9 cellular contexts compared by ENCODE assay signal in the genomic region with DNA sequence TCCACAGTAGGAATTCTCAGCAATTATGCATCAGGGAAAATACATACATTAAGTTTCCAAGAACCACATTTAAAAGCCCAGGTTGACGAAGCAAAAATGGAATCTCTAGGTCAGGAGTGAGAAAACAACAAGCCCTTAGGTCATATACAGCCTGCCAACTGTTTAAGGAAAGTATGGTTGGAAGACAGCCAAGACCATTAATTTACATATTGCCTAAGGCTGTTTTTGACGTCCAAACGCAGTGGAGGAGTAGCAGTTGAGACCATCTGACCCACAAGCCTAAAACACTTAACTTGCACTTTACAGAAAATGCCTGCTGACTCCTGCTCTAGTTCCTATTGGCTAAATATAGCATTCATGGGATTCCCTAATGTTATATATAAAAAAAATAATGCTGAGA.
DNase-seq lines count a peak whose midpoint lies in the region; ATAC-seq and TF ChIP-seq lines count a peak whose summit lies in the region.
"Had no signal": no experiment of that assay in that cellular context is flagged by ENCODE, and none has a peak within 500 bp of the region (broad histone marks: within the 10 kb centered on the region; RNA-seq: fewer than 3 reads in every experiment).

No MANE protein-coding gene starts in this region.

- no peaks in the 10 kb centered on the region for H3K27me3 Mint-ChIP-seq in activated T-helper 1 cell treated with anti-CD3 and anti-CD28 coated beads, Interleukin-12 subunit alpha, Interleukin-12 subunit beta, Interleukin-2, Interleukin-4 antibody, amounts not matched to agents 30 ng/mL and 10 ng/mL and 1 ng/mL, durations not matched to agents 14 hours and 24 hours and 36 hours (ENCODE audit: insufficient read depth)

- no peaks in the 10 kb centered on the region for H3K36me3 ChIP-seq in colonic mucosa

- DNase-seq in AG09309 (ENCODE audit: low read depth), result peak; percentile 2
- DNase-seq in HFF-Myc (ENCODE audit: extremely low read depth, low read depth), result peak; percentile 85
- DNase-seq in NCI-H2029 (lab: John Stamatoyannopoulos, UW), result peak; percentile 16
- peak; percentile 99 for DNase-seq in choroid plexus epithelial cell (ENCODE audit: low read depth)
- DNase-seq in activated T-helper 1 cell treated with anti-CD3 and anti-CD28 coated beads, Interleukin-12 subunit alpha, Interleukin-12 subunit beta, Interleukin-2, Interleukin-4 antibody, amounts not matched to agents 30 ng/mL and 10 ng/mL and 1 ng/mL, durations not matched to agents 14 hours and 24 hours and 36 hours (ENCODE audit: low spot score), result no peak
- DNase-seq in mesenteric fat pad (ENCODE audit: low spot score), result no peak
- no peak for DNase-seq in colonic mucosa

- H3K4me1 ChIP-seq in colonic mucosa, result no peaks in the 10 kb centered on the region

- no peaks in the 10 kb centered on the region for H3K9me3 ChIP-seq in colonic mucosa

- no peak overlapping the region for H3K4me3 ChIP-seq in AG09309 (ENCODE audit: control insufficient read depth, low read depth, low read length)
- no peak overlapping the region for H3K4me3 ChIP-seq in HFF-Myc (replicated peaks; ENCODE audit: low read depth, low read length)
- no peak overlapping the region for H3K4me3 ChIP-seq in choroid plexus epithelial cell (ENCODE audit: low read depth, low read length)
- no peak overlapping the region for H3K4me3 ChIP-seq in colonic mucosa
- H3K4me3 ChIP-seq: skin epidermis had no signal

- no peak overlapping the region for H3K27ac Mint-ChIP-seq in activated T-helper 1 cell treated with anti-CD3 and anti-CD28 coated beads, Interleukin-12 subunit alpha, Interleukin-12 subunit beta, Interleukin-2, Interleukin-4 antibody, amounts not matched to agents 30 ng/mL and 10 ng/mL and 1 ng/mL, durations not matched to agents 14 hours and 24 hours and 36 hours

- no peak for ATAC-seq in HG03342 (IDR thresholded peaks at IDR 0.05; ENCODE audit: unreplicated experiment)

- H3K9ac ChIP-seq in colonic mucosa (ENCODE audit: low read depth in 2 of 2, low read length in 2 of 2), result no peak overlapping the region

- H3K27me3 ChIP-seq in colonic mucosa, result no peaks in the 10 kb centered on the region

- H3K4me3 Mint-ChIP-seq in activated T-helper 1 cell treated with anti-CD3 and anti-CD28 coated beads, Interleukin-12 subunit alpha, Interleukin-12 subunit beta, Interleukin-2, Interleukin-4 antibody, amounts not matched to agents 30 ng/mL and 10 ng/mL and 1 ng/mL, durations not matched to agents 14 hours and 24 hours and 36 hours, result no peak overlapping the region

- H3K27ac ChIP-seq in colonic mucosa, result no peak overlapping the region
- H3K27ac ChIP-seq: skin epidermis had no signal

- no peaks in the 10 kb centered on the region for H3K9me3 Mint-ChIP-seq in activated T-helper 1 cell treated with anti-CD3 and anti-CD28 coated beads, Interleukin-12 subunit alpha, Interleukin-12 subunit beta, Interleukin-2, Interleukin-4 antibody, amounts not matched to agents 30 ng/mL and 10 ng/mL and 1 ng/mL, durations not matched to agents 14 hours and 24 hours and 36 hours

- intact Hi-C loops in activated T-helper 1 cell treated with anti-CD3 and anti-CD28 coated beads, Interleukin-12 subunit alpha, Interleukin-12 subunit beta, Interleukin-2, Interleukin-4 antibody, amounts not matched to agents 30 ng/mL and 10 ng/mL and 1 ng/mL, durations not matched to agents 14 hours and 24 hours and 36 hours (cut with micrococcal nuclease), result no loop called here
- intact Hi-C loops in colonic mucosa (cut with DNase I), result no loop called here

- TF ChIP-seq CTCF in AG09309 (IDR thresholded peaks at IDR 0.05; ENCODE audit: control insufficient read depth, insufficient read depth, low read depth, low read length, missing control alignments) (no peak), HFF-Myc (IDR thresholded peaks at IDR 0.05; ENCODE audit: low read depth, low read length, missing control alignments) (no peak), choroid plexus epithelial cell (conservative IDR thresholded peaks at IDR 0.05; ENCODE audit: low read depth, low read length) (no peak), colonic mucosa (IDR thresholded peaks at IDR 0.05) (no peak)

- H3K36me3 Mint-ChIP-seq in activated T-helper 1 cell treated with anti-CD3 and anti-CD28 coated beads, Interleukin-12 subunit alpha, Interleukin-12 subunit beta, Interleukin-2, Interleukin-4 antibody, amounts not matched to agents 30 ng/mL and 10 ng/mL and 1 ng/mL, durations not matched to agents 14 hours and 24 hours and 36 hours (ENCODE audit: low read depth), result no peaks in the 10 kb centered on the region

- H3K4me1 Mint-ChIP-seq in activated T-helper 1 cell treated with anti-CD3 and anti-CD28 coated beads, Interleukin-12 subunit alpha, Interleukin-12 subunit beta, Interleukin-2, Interleukin-4 antibody, amounts not matched to agents 30 ng/mL and 10 ng/mL and 1 ng/mL, durations not matched to agents 14 hours and 24 hours and 36 hours (ENCODE audit: low read depth), result no peaks in the 10 kb centered on the region

Comparison
In these comparisons a context has a peak if more than half of its experiments do, and no peak if none do; other contexts are left out.
1. DNase-seq: peak in AG09309 (single experiment), HFF-Myc (single experiment), NCI-H2029 (single experiment) and choroid plexus epithelial cell (single experiment); none in activated T-helper 1 cell treated with anti-CD3 and anti-CD28 coated beads, Interleukin-12 subunit alpha, Interleukin-12 subunit beta, Interleukin-2, Interleukin-4 antibody, amounts not matched to agents 30 ng/mL and 10 ng/mL and 1 ng/mL, durations not matched to agents 14 hours and 24 hours and 36 hours (single experiment), mesenteric fat pad (single experiment) and colonic mucosa (single experiment).